In the genomic region with DNA sequence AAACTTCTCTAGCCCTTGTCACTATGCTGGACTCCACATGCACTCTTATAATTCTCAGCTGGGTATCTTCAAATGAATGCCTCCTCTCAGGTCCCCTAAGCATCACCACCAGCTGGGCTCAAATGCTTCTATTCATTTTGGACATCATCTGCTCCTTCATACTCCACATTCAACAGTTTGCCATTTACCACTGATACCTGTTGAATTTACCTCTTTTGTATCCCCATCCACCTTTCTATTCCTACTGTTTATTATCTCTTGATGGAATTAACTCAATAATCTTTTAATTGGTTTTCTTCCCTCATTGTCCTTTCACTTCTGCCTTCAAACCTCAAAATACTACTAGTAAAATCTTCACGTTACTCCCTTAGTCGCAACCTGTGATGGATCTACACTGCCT, we compare ENCODE assay signal across 29 cellular contexts. TPM values are rescaled to one million over a fixed set of nuclear protein-coding genes. Genes with fewer than 3 reads are reported as not detected.
A peak's percentile ranks its signal among the peaks of the same experiment; 100 is the strongest.
DNase-seq lines count a peak whose midpoint lies in the region; ATAC-seq, FAIRE-seq and TF ChIP-seq lines count a peak whose summit lies in the region.
"Had no signal": no experiment of that assay in that cellular context is flagged by ENCODE, and none has a peak within 500 bp of the region (broad histone marks: within the 10 kb centered on the region; RNA-seq: fewer than 3 reads in every experiment).

No MANE protein-coding gene starts in this region.

- H2AFZ ChIP-seq in Karpas-422 (ENCODE audit: low read length) (no peak overlapping the region), GM12878 (ENCODE audit: control insufficient read depth, low read depth, low read length) (no peak overlapping the region), neuronal stem cell (ENCODE audit: low read length) (no peak overlapping the region)

- SMC1A ChIA-PET in GM12878 (lab: Charles Lee; ENCODE audit: uncharacterized antibody, unreplicated experiment), result interaction anchor here (0.7 to 3.4 kb wide), 9 partner anchors 9 to 115 kb away, joined by 3 to 13 read pairs (median 4); no protein-coding TSS in a partner anchor

- H3K27ac ChIP-seq in Karpas-422 (ENCODE audit: low read length), result no peak overlapping the region
- H3K27ac ChIP-seq in GM12878 (ENCODE audit: control insufficient read depth, insufficient read depth), result no peak overlapping the region
- no peak overlapping the region for H3K27ac ChIP-seq in neuronal stem cell (replicated peaks; ENCODE audit: low read length)
- H3K27ac ChIP-seq: A549; BLaER1 treated with 17β-estradiol and CSF1 and Interleukin-3, amounts not matched to agents 10 nM and 100 nM; RWPE1 had no signal

- H3K36me3 ChIP-seq in Karpas-422 (ENCODE audit: insufficient read depth, low read length) (peaks cover 8% of the 10 kb centered on the region; the same call in 1 of the 2 replicates), GM12878 (ENCODE audit: control insufficient read depth in 2 of 2, insufficient read depth in 2 of 2, low read length in 1 of 2) (no peaks in the 10 kb centered on the region), neuronal stem cell (replicated peaks in 1 of 2; ENCODE audit: control insufficient read depth in 2 of 2, insufficient read depth in 2 of 2, low read length in 2 of 2) (peaks cover 0 to 14% of the 10 kb centered on the region in 2 donors)
- H3K36me3 ChIP-seq: MG63 had no signal

- H4K91ac ChIP-seq in neuronal stem cell (ENCODE audit: low read depth, low read length, poor library complexity), result no peak overlapping the region

- no peak overlapping the region for H3K4me3 ChIP-seq in Karpas-422 (ENCODE audit: low read length)
- H3K4me3 ChIP-seq in GM12878, result no peak overlapping the region
- H3K4me3 ChIP-seq in neuronal stem cell (ENCODE audit: low read length in 2 of 2), result no peak overlapping the region
- H3K4me3 ChIP-seq: A549; BLaER1 treated with 17β-estradiol and CSF1 and Interleukin-3, amounts not matched to agents 10 nM and 100 nM; K562; MG63 had no signal

- peaks cover 100% of the 10 kb centered on the region for H3K79me2 ChIP-seq in Karpas-422 (ENCODE audit: low read length)
- peaks cover 31% of the 10 kb centered on the region for H3K79me2 ChIP-seq in GM12878 (ENCODE audit: control insufficient read depth, insufficient read depth, low read length)

- H3K9me3 ChIP-seq in Karpas-422 (ENCODE audit: low read length), result no peaks in the 10 kb centered on the region
- H3K9me3 ChIP-seq in GM12878 (replicated peaks; ENCODE audit: control insufficient read depth, insufficient read depth, low read length), result no peaks in the 10 kb centered on the region
- H3K9me3 ChIP-seq in neuronal stem cell (replicated peaks in 1 of 2; ENCODE audit: control insufficient read depth in 2 of 2, insufficient read depth in 1 of 2, low read depth in 1 of 2, low read length in 2 of 2), result no peaks in the 10 kb centered on the region
- H3K9me3 ChIP-seq: A549; BLaER1 treated with 17β-estradiol and CSF1 and Interleukin-3, amounts not matched to agents 10 nM and 100 nM; MG63 had no signal

- H2BK120ac ChIP-seq in neuronal stem cell (ENCODE audit: low read depth, low read length), result no peak overlapping the region

- H3K27me3 Mint-ChIP-seq in stimulated activated naive CD8-positive, alpha-beta T cell treated with anti-CD3 and anti-CD28 coated beads, Interleukin-15, Interleukin-2, amounts not matched to agents 100 ng/mL and 50 ng/mL, for 24 hours, result no peaks in the 10 kb centered on the region
- no peaks in the 10 kb centered on the region for H3K27me3 Mint-ChIP-seq in osteocyte (ENCODE audit: unreplicated experiment)
- H3K27me3 Mint-ChIP-seq: T-cell had no signal

- intact Hi-C loops in GM12878 (cut with micrococcal nuclease; ENCODE audit: unreplicated experiment), result loop anchor here (10.0 kb wide), 1 partner anchor 684 kb away; no protein-coding TSS in a partner anchor

- H3K79me1 ChIP-seq in neuronal stem cell (ENCODE audit: low read depth, low read length), result no peaks in the 10 kb centered on the region

- 95% methylated on average over 2 of the region's 2 CpGs for WGBS in GM12878 (ENCODE audit: insufficient coverage, insufficient replicate concordance, low lambda C conversion rate, missing lambda C conversion rate)
- WGBS in neuronal stem cell (ENCODE audit: extremely low coverage in 2 of 2, insufficient read length in 2 of 2, insufficient replicate concordance in 1 of 2), 2 donors, result no CpG with 5 or more reads among the region's 2 CpGs

- POLR2A ChIA-PET in GM12878 (lab: Charles Lee), result interaction anchor here (1.4 to 3.0 kb wide), 2 partner anchors 15 to 45 kb away, joined by 3 to 8 read pairs; partner anchors contain the start of gene RANBP6

- H3K9me2 ChIP-seq in Karpas-422 (replicated peaks; ENCODE audit: insufficient read depth, low read length), result no peaks in the 10 kb centered on the region

- no peak overlapping the region for H3K23ac ChIP-seq in neuronal stem cell (ENCODE audit: low read depth, low read length, poor library complexity)

- peaks cover 2% of the 10 kb centered on the region; the same call in 1 of the 2 replicates for H4K20me1 ChIP-seq in Karpas-422 (ENCODE audit: insufficient read depth, low read depth, low read length)
- H4K20me1 ChIP-seq in GM12878 (ENCODE audit: control insufficient read depth, insufficient read depth), result no peaks in the 10 kb centered on the region

- no peak overlapping the region for H2BK5ac ChIP-seq in neuronal stem cell (ENCODE audit: low read length)

- no peak for FAIRE-seq in GM12878 (lab: Jason Lieb, UNC)
- FAIRE-seq: A549, GM12891, HepG2, K562 had no signal

- H3K9me3 Mint-ChIP-seq in stimulated activated naive CD8-positive, alpha-beta T cell treated with anti-CD3 and anti-CD28 coated beads, Interleukin-15, Interleukin-2, amounts not matched to agents 100 ng/mL and 50 ng/mL, for 24 hours, result no peaks in the 10 kb centered on the region
- H3K9me3 Mint-ChIP-seq in osteocyte (ENCODE audit: unreplicated experiment), result no peaks in the 10 kb centered on the region
- H3K9me3 Mint-ChIP-seq: CD8-positive, alpha-beta T cell; T-cell had no signal

- in situ Hi-C loops in GM12878 (cut with MboI), result no loop called here

- no peak for TF ChIP-seq CTCF in GM12878 (IDR thresholded peaks at IDR 0.05 in 2 of 3, conservative IDR thresholded peaks at IDR 0.05 in 1 of 3; ENCODE audit: control insufficient read depth in 2 of 3, extremely low read depth in 1 of 3, insufficient read depth in 1 of 3, low read depth in 3 of 3, low read length in 3 of 3)
- no peak for TF ChIP-seq CTCF in osteocyte (IDR thresholded peaks at IDR 0.05)

- H4K8ac ChIP-seq in neuronal stem cell (ENCODE audit: low read depth, low read length), result no peak overlapping the region

- no TSS peak for BruUV-seq in GM12878 (replicated peaks; lab: Mats Ljungman, UMichigan)

- H2BK12ac ChIP-seq in neuronal stem cell (ENCODE audit: low read length), result no peak overlapping the region

- CTCF ChIA-PET in GM12878 (lab: Yijun Ruan, JAX), result interaction anchor here (0.6 to 1.9 kb wide), 6 partner anchors 22 to 305 kb away, joined by 3 to 9 read pairs (median 3); no protein-coding TSS in a partner anchor

- H2BK15ac ChIP-seq in neuronal stem cell (ENCODE audit: low read length), result no peak overlapping the region

- H3K4me3 Mint-ChIP-seq in stimulated activated naive CD8-positive, alpha-beta T cell treated with anti-CD3 and anti-CD28 coated beads, Interleukin-15, Interleukin-2, amounts not matched to agents 100 ng/mL and 50 ng/mL, for 24 hours, result no peak overlapping the region
- no peak overlapping the region for H3K4me3 Mint-ChIP-seq in osteocyte (ENCODE audit: unreplicated experiment)
- H3K4me3 Mint-ChIP-seq: CD8-positive, alpha-beta T cell had no signal

- TF ChIP-seq EP300 in GM12878 (IDR thresholded peaks at IDR 0.05; ENCODE audit: borderline replicate concordance in 1 of 2, control insufficient read depth in 1 of 2, low read depth in 2 of 2, low read length in 2 of 2), result no peak

- no peak overlapping the region for H3K9ac ChIP-seq in Karpas-422 (ENCODE audit: low read length)
- H3K9ac ChIP-seq in GM12878 (ENCODE audit: control insufficient read depth, insufficient read depth, low read length), result no peak overlapping the region
- H3K9ac ChIP-seq in neuronal stem cell (ENCODE audit: low read depth, low read length, poor library complexity), result no peak overlapping the region
- H3K9ac ChIP-seq: BLaER1 treated with 17β-estradiol and CSF1 and Interleukin-3, amounts not matched to agents 10 nM and 100 nM had no signal

- no peaks in the 10 kb centered on the region for H3K27me3 ChIP-seq in Karpas-422 (ENCODE audit: low read length)
- no peaks in the 10 kb centered on the region for H3K27me3 ChIP-seq in GM12878 (replicated peaks in 1 of 2; ENCODE audit: control insufficient read depth in 2 of 2, insufficient read depth in 2 of 2, low read length in 1 of 2)
- H3K27me3 ChIP-seq in neuronal stem cell (ENCODE audit: control insufficient read depth in 3 of 3, insufficient read depth in 3 of 3, low read depth in 1 of 3, low read length in 3 of 3), result no peaks in the 10 kb centered on the region
- H3K27me3 ChIP-seq: BLaER1 treated with 17β-estradiol and CSF1 and Interleukin-3, amounts not matched to agents 10 nM and 100 nM; MG63 had no signal

- RAD21 ChIA-PET in GM12878 (lab: Charles Lee; ENCODE audit: unreplicated experiment), result interaction anchor here (0.9 to 2.5 kb wide), 4 partner anchors 36 to 351 kb away, joined by 3 to 5 read pairs (median 4); no protein-coding TSS in a partner anchor

- no peak for DNase-seq in stimulated activated naive CD8-positive, alpha-beta T cell treated with anti-CD3 and anti-CD28 coated beads, Interleukin-15, Interleukin-2, amounts not matched to agents 100 U/mL and 50 U/mL, for 24 hours
- DNase-seq in Karpas-422 (no peak), GM12878 (ENCODE audit: low read depth, low spot score) (no peak), HuH-7.5 (ENCODE audit: low spot score) (no peak), osteocyte (ENCODE audit: extremely low spot score, unreplicated experiment) (no peak), neuronal stem cell (ENCODE audit: low spot score) (no peak)
- DNase-seq: AML-193; CD8-positive, alpha-beta T cell; DMS 273 treated with DMSO at 0.1 percent for 48 hours; DMS79; EL; GDM1; H7; MG63; NCI-H1694 treated with DMSO at 0.1 percent for 48 hours; NCI-H2081; NCI-H2171 treated with DMSO at 0.1 percent for 48 hours; NCI-H524; NCI-H774; SHP77; T-cell had no signal

- H3K18ac ChIP-seq in neuronal stem cell (ENCODE audit: low read length), result no peak overlapping the region

- peaks cover 53% of the 10 kb centered on the region for H3K4me1 Mint-ChIP-seq in stimulated activated naive CD8-positive, alpha-beta T cell treated with anti-CD3 and anti-CD28 coated beads, Interleukin-15, Interleukin-2, amounts not matched to agents 100 ng/mL and 50 ng/mL, for 24 hours (ENCODE audit: low read depth)
- peaks cover 17% of the 10 kb centered on the region for H3K4me1 Mint-ChIP-seq in osteocyte (ENCODE audit: unreplicated experiment)

- peak overlapping the region; percentile 33 for H3K4me2 ChIP-seq in Karpas-422 (ENCODE audit: low read depth, low read length, poor library complexity, severe bottlenecking)
- no peak overlapping the region for H3K4me2 ChIP-seq in GM12878 (ENCODE audit: control insufficient read depth, insufficient read depth)
- H3K4me2 ChIP-seq in neuronal stem cell (ENCODE audit: insufficient read depth, low read length, poor library complexity, severe bottlenecking), result no peak overlapping the region
- H3K4me2 ChIP-seq: A549 had no signal

- H3K4ac ChIP-seq in neuronal stem cell (ENCODE audit: low read length), result no peak overlapping the region

- TF ChIP-seq POLR2A in GM12878 (IDR thresholded peaks at IDR 0.05; ENCODE audit: low read depth, low read length), result no peak

- no peak for TF ChIP-seq RAD21 in GM12878 (IDR thresholded peaks at IDR 0.05; ENCODE audit: insufficient read depth, low read depth, low read length)

- peak overlapping the region; percentile 9 for H3K27ac Mint-ChIP-seq in stimulated activated naive CD8-positive, alpha-beta T cell treated with anti-CD3 and anti-CD28 coated beads, Interleukin-15, Interleukin-2, amounts not matched to agents 100 ng/mL and 50 ng/mL, for 24 hours
- H3K27ac Mint-ChIP-seq in osteocyte (ENCODE audit: unreplicated experiment), result no peak overlapping the region
- H3K27ac Mint-ChIP-seq: CD8-positive, alpha-beta T cell; T-cell had no signal

- H3K36me3 Mint-ChIP-seq in stimulated activated naive CD8-positive, alpha-beta T cell treated with anti-CD3 and anti-CD28 coated beads, Interleukin-15, Interleukin-2, amounts not matched to agents 100 ng/mL and 50 ng/mL, for 24 hours (ENCODE audit: low read depth), result peaks cover 5% of the 10 kb centered on the region
- H3K36me3 Mint-ChIP-seq in osteocyte (ENCODE audit: unreplicated experiment), result peaks cover 7% of the 10 kb centered on the region

- H3K4me1 ChIP-seq in Karpas-422 (ENCODE audit: low read length) (peaks cover 65% of the 10 kb centered on the region), GM12878 (ENCODE audit: control insufficient read depth, insufficient read depth, low read length) (peaks cover 8% of the 10 kb centered on the region), neuronal stem cell (ENCODE audit: control insufficient read depth in 2 of 2, insufficient read depth in 1 of 2, low read depth in 1 of 2, low read length in 2 of 2) (peaks cover 2 to 4% of the 10 kb centered on the region in 2 donors)

- ATAC-seq in stimulated activated naive CD8-positive, alpha-beta T cell treated with anti-CD3 and anti-CD28 coated beads, Interleukin-15, Interleukin-2, amounts not matched to agents 100 U/mL and 50 U/mL, for 24 hours, result no peak
- ATAC-seq in GM12878, result peak; percentile 41
- ATAC-seq: A549; CD8-positive, alpha-beta T cell; HepG2; K562; Panc1; T-cell had no signal

- H2AK5ac ChIP-seq in neuronal stem cell (ENCODE audit: low read depth, low read length), result no peak overlapping the region

- H3K14ac ChIP-seq in neuronal stem cell (ENCODE audit: low read length), result no peak overlapping the region

RNA-seq across cellular contexts. Expression of gene RANBP6, which starts 14.5 kb away (rescaled TPM):
- 16.8 and 21.0 TPM in 2 replicates for total RNA-seq in Karpas-422 (2014; rRNA removed; shearing (Covaris generic); ENCODE audit: low replicate concordance)
- 38.5 and 40.8 TPM in 2 replicates for total RNA-seq in GM12878 (2013; cell fraction: nucleolus; rRNA removed)
- total RNA-seq in GM12878 (2014; rRNA removed), result 20.4 and 21.7 TPM in 2 replicates
- total RNA-seq in GM12878 (2014; rRNA removed; fragmentation: Illumina TruSeq; extraction: Trizol), result 24.1 and 24.2 TPM in 2 replicates
- 17.1 and 18.1 TPM in 2 replicates for total RNA-seq in GM12878 (2021)
- 11.7 TPM for polyA plus RNA-seq in GM12878 (2011; ENCODE audit: low read depth)
- polyA plus RNA-seq in GM12878 (2011; rRNA removed), result 22.2 and 36.8 TPM in 2 replicates
- polyA plus RNA-seq in GM12878 (2011; cell fraction: cytosol; rRNA removed), result 7.1 and 7.8 TPM in 2 replicates
- 17.8 TPM in 2 replicates for polyA plus RNA-seq in GM12878 (2011; cell fraction: nucleus; rRNA removed)
- 13.5 and 13.9 TPM in 2 replicates for polyA plus RNA-seq in GM12878 (2012)
- polyA plus RNA-seq in GM12878 (2014; fragmentation: Illumina TruSeq; extraction: Trizol), result 18.3 and 24.4 TPM in 2 replicates
- polyA plus RNA-seq in GM12878 (2014; fragmentation: Nextera tagmentation; extraction: Ambion mirVana), result 10 to 100 TPM; 10.9 to 11.7 TPM
- polyA plus RNA-seq in GM12878 (2014; rRNA removed), result 11.5 and 16.6 TPM in 2 replicates
- polyA plus RNA-seq in GM12878 (2016; fragmentation: Nextera tagmentation; extraction: Ambion mirVana), result 10 to 100 TPM; 26.3 to 26.9 TPM
- 13.1 and 21.1 TPM in 2 replicates for polyA minus RNA-seq in GM12878 (2011; rRNA and poly(A)+ RNA removed)
- 9.2 and 9.7 TPM in 2 replicates for polyA minus RNA-seq in GM12878 (2011; cell fraction: cytosol; rRNA and poly(A)+ RNA removed)
- polyA minus RNA-seq in GM12878 (2011; cell fraction: nucleus; rRNA and poly(A)+ RNA removed), result 18.9 and 20.3 TPM in 2 replicates
- 16.4 and 18.1 TPM in 2 replicates for total RNA-seq in osteocyte
- polyA plus RNA-seq in neuronal stem cell (2013, experiment 1 of 2), result 13.0 TPM
- polyA plus RNA-seq in neuronal stem cell (2013, experiment 2 of 2), result 13.9 TPM
